ENCODE assay signal across 8 cellular contexts in genomic region chr7:55557666-55558188, GRCh38. TPM values are rescaled to one million over a fixed set of nuclear protein-coding genes. Genes with fewer than 3 reads are reported as not detected.
DNase-seq lines count a peak whose midpoint lies in the region; ATAC-seq and TF ChIP-seq lines count a peak whose summit lies in the region.

No MANE protein-coding gene starts in this region.

- intact Hi-C loops in activated T-helper 2 cell treated with anti-CD3 and anti-CD28 coated beads, Interferon-gamma antibody, Interleukin-2, Interleukin-4, amounts not matched to agents 10 μg/mL and 5 μg/mL and 100 μg/mL, durations not matched to agents 14 hours and 24 hours and 36 hours (cut with micrococcal nuclease): no loop called here

- ATAC-seq in GM19372 (IDR thresholded peaks at IDR 0.05; ENCODE audit: low read depth, unreplicated experiment) (peak; percentile 82), HG03135 (IDR thresholded peaks at IDR 0.05; ENCODE audit: unreplicated experiment) (peak; percentile 82)

- H3K9me3 Mint-ChIP-seq in activated T-helper 2 cell treated with anti-CD3 and anti-CD28 coated beads, Interferon-gamma antibody, Interleukin-2, Interleukin-4, amounts not matched to agents 10 μg/mL and 5 μg/mL and 100 μg/mL, durations not matched to agents 14 hours and 24 hours and 36 hours: no peaks in the 10 kb centered on the region

- H3K27me3 Mint-ChIP-seq in activated T-helper 2 cell treated with anti-CD3 and anti-CD28 coated beads, Interferon-gamma antibody, Interleukin-2, Interleukin-4, amounts not matched to agents 10 μg/mL and 5 μg/mL and 100 μg/mL, durations not matched to agents 14 hours and 24 hours and 36 hours (ENCODE audit: low read depth): no peaks in the 10 kb centered on the region

- H3K27ac Mint-ChIP-seq in activated T-helper 2 cell treated with anti-CD3 and anti-CD28 coated beads, Interferon-gamma antibody, Interleukin-2, Interleukin-4, amounts not matched to agents 10 μg/mL and 5 μg/mL and 100 μg/mL, durations not matched to agents 14 hours and 24 hours and 36 hours: peak overlapping the region; percentile 79

- CTCF ChIA-PET in GM10248 (lab: Yijun Ruan, JAX): interaction anchor here (1.2 to 3.2 kb wide), 3 partner anchors 11 to 18 kb away, joined by 7 to 36 read pairs (median 19); no protein-coding TSS in a partner anchor

- TF ChIP-seq CTCF in GM10248 (IDR thresholded peaks at IDR 0.05; ENCODE audit: control extremely low read depth, extremely low read depth, low read depth, missing control alignments): no peak

- H3K4me1 Mint-ChIP-seq in activated T-helper 2 cell treated with anti-CD3 and anti-CD28 coated beads, Interferon-gamma antibody, Interleukin-2, Interleukin-4, amounts not matched to agents 10 μg/mL and 5 μg/mL and 100 μg/mL, durations not matched to agents 14 hours and 24 hours and 36 hours (ENCODE audit: low read depth): peaks cover 67% of the 10 kb centered on the region

- H3K36me3 Mint-ChIP-seq in activated T-helper 2 cell treated with anti-CD3 and anti-CD28 coated beads, Interferon-gamma antibody, Interleukin-2, Interleukin-4, amounts not matched to agents 10 μg/mL and 5 μg/mL and 100 μg/mL, durations not matched to agents 14 hours and 24 hours and 36 hours (ENCODE audit: low read depth): peaks cover 40% of the 10 kb centered on the region

- peak; percentile 76 for DNase-seq in GM10248 (ENCODE audit: extremely low spot score)
- no peak for DNase-seq in activated T-helper 2 cell treated with anti-CD3 and anti-CD28 coated beads, Interferon-gamma antibody, Interleukin-2, Interleukin-4, amounts not matched to agents 10 μg/mL and 5 μg/mL and 100 μg/mL, durations not matched to agents 14 hours and 24 hours and 36 hours (ENCODE audit: low spot score)
- no peak for DNase-seq in HT-29 (ENCODE audit: low spot score)
- no peak for DNase-seq in Kasumi-1 (lab: John Stamatoyannopoulos, UW)
- DNase-seq in RKO (ENCODE audit: low spot score): no peak
- no peak for DNase-seq in DMS114 treated with DMSO at 0.1 percent for 48 hours (lab: John Stamatoyannopoulos, UW; ENCODE audit: unreplicated experiment)

- peak overlapping the region; percentile 50 for H3K4me3 Mint-ChIP-seq in activated T-helper 2 cell treated with anti-CD3 and anti-CD28 coated beads, Interferon-gamma antibody, Interleukin-2, Interleukin-4, amounts not matched to agents 10 μg/mL and 5 μg/mL and 100 μg/mL, durations not matched to agents 14 hours and 24 hours and 36 hours (ENCODE audit: low read depth)

- POLR2A ChIA-PET in GM10248 (lab: Yijun Ruan, JAX): interaction anchor here (2.6 kb wide), 1 partner anchor 23 kb away, joined by 8 read pairs; no protein-coding TSS in a partner anchor

RNA-seq across cellular contexts. Expression of gene VOPP1, which starts 14.6 kb away (rescaled TPM):
- total RNA-seq in activated T-helper 2 cell treated with anti-CD3 and anti-CD28 coated beads, Interferon-gamma antibody, Interleukin-2, Interleukin-4, amounts not matched to agents 10 μg/mL and 5 μg/mL and 100 μg/mL, durations not matched to agents 14 hours and 24 hours and 36 hours: 53.7 and 56.0 TPM in 2 replicates
- total RNA-seq in HT-29 (2014; rRNA removed; shearing (Covaris generic)): 126 and 133 TPM in 2 replicates
